Comparison of ENCODE assay signal across 8 cellular contexts in genomic region chr12:82383930-82384513, GRCh38. TPM values are rescaled to one million over a fixed set of nuclear protein-coding genes. Genes with fewer than 3 reads are reported as not detected.
DNase-seq lines count a peak whose midpoint lies in the region; ATAC-seq and TF ChIP-seq lines count a peak whose summit lies in the region.

No MANE protein-coding gene starts in this region.

- H3K27me3 Mint-ChIP-seq in glutamatergic neuron (ENCODE audit: unreplicated experiment), result no peaks in the 10 kb centered on the region

- no peak overlapping the region for H3K27ac Mint-ChIP-seq in glutamatergic neuron (ENCODE audit: unreplicated experiment)

- no peak overlapping the region for H3K4me3 ChIP-seq in effector memory CD4-positive, alpha-beta T cell (ENCODE audit: insufficient read depth, low read depth, low read length, poor library complexity, severe bottlenecking)
- H3K4me3 ChIP-seq in spleen, result no peak overlapping the region

- DNase-seq in GM10248 (ENCODE audit: extremely low spot score) (no peak), RPMI8226 (peak; percentile 17), glutamatergic neuron (no peak), spleen (no peak), retina (no peak)
- DNase-seq in effector memory CD4-positive, alpha-beta T cell, result no peak

- no peak overlapping the region for H3K27ac ChIP-seq in effector memory CD4-positive, alpha-beta T cell (ENCODE audit: insufficient read depth, low read length, poor library complexity, severe bottlenecking)
- no peak overlapping the region for H3K27ac ChIP-seq in spleen

- H3K4me1 ChIP-seq in effector memory CD4-positive, alpha-beta T cell (ENCODE audit: control insufficient read depth, insufficient read depth, low read length, poor library complexity, severe bottlenecking), result no peaks in the 10 kb centered on the region
- no peaks in the 10 kb centered on the region for H3K4me1 ChIP-seq in spleen

- peak; percentile 54 for TF ChIP-seq CTCF in GM10248 (IDR thresholded peaks at IDR 0.05; ENCODE audit: control extremely low read depth, extremely low read depth, low read depth, missing control alignments)
- TF ChIP-seq CTCF in glutamatergic neuron (IDR thresholded peaks at IDR 0.05; ENCODE audit: partially characterized antibody, unreplicated experiment), result peak; percentile 41
- no peak for TF ChIP-seq CTCF in spleen (IDR thresholded peaks at IDR 0.05 in 8 of 11, conservative IDR thresholded peaks at IDR 0.05 in 3 of 11)

- H3K27me3 ChIP-seq in effector memory CD4-positive, alpha-beta T cell (replicated peaks; ENCODE audit: control insufficient read depth, insufficient read depth, low read length, poor library complexity, severe bottlenecking), result no peaks in the 10 kb centered on the region
- no peaks in the 10 kb centered on the region for H3K27me3 ChIP-seq in spleen (replicated peaks in 1 of 7)

- TF ChIP-seq POLR2A in spleen (IDR thresholded peaks at IDR 0.05), result no peak

- H3K4me3 Mint-ChIP-seq in glutamatergic neuron (ENCODE audit: unreplicated experiment), result no peak overlapping the region

- H3K36me3 ChIP-seq in effector memory CD4-positive, alpha-beta T cell (ENCODE audit: control insufficient read depth, insufficient read depth, low read length), result no peaks in the 10 kb centered on the region
- peaks cover 0 to 19% (median 0%) of the 10 kb centered on the region in 6 donors for H3K36me3 ChIP-seq in spleen

- ATAC-seq in HG02885 (IDR thresholded peaks at IDR 0.05; ENCODE audit: poor library complexity, unreplicated experiment) (peak; percentile 52), GM18519 (IDR thresholded peaks at IDR 0.05; ENCODE audit: low FRiP score, unreplicated experiment) (no peak)

- H3K4me1 Mint-ChIP-seq in glutamatergic neuron (ENCODE audit: low read depth, unreplicated experiment), result no peaks in the 10 kb centered on the region

- no peaks in the 10 kb centered on the region for H3K36me3 Mint-ChIP-seq in glutamatergic neuron (ENCODE audit: unreplicated experiment)

- WGBS in spleen, 5 donors, result 81 to 95% (median 86%) methylated on average over 2 of the region's 2 CpGs

- no peaks in the 10 kb centered on the region for H3K9me3 Mint-ChIP-seq in glutamatergic neuron (ENCODE audit: unreplicated experiment)

- no peaks in the 10 kb centered on the region for H3K9me3 ChIP-seq in effector memory CD4-positive, alpha-beta T cell (ENCODE audit: control insufficient read depth, low read length)
- peaks cover 0 to 7% (median 0%) of the 10 kb centered on the region in 8 donors for H3K9me3 ChIP-seq in spleen

- POLR2A ChIA-PET in GM10248 (lab: Yijun Ruan, JAX), result no interaction called here

- CTCF ChIA-PET in GM10248 (lab: Yijun Ruan, JAX), result interaction anchor here (0.9 to 1.7 kb wide), 7 partner anchors 10 to 301 kb away, joined by 3 to 7 read pairs (median 5); partner anchors contain the start of genes CCDC59 and METTL25

- intact Hi-C loops in spleen (cut with DNase I; ENCODE audit: low total_unique reads), result no loop called here

RNA-seq across cellular contexts. Expression of gene METTL25, which starts 25.7 kb away (rescaled TPM):
- total RNA-seq in glutamatergic neuron (ENCODE audit: unreplicated experiment), result 9.8 TPM
- 10 to 100 TPM; 17.1 to 21.1 (median 18.2) TPM for total RNA-seq in spleen
- polyA plus RNA-seq in spleen, result 1 to 10 TPM; 6.2 to 9.6 (median 9.3) TPM

RNA-seq across cellular contexts. Expression of gene CCDC59, which starts 25.8 kb away (rescaled TPM):
- total RNA-seq in glutamatergic neuron (ENCODE audit: unreplicated experiment) (25.9 TPM), spleen (10 to 100 TPM; 28.0 to 55.1 (median 35.2) TPM)
- polyA plus RNA-seq in spleen, result 10 to 100 TPM; 47.0 to 59.0 (median 53.4) TPM

Comparison
In these comparisons a context has a peak if more than half of its experiments do, and no peak if none do; other contexts are left out.
1. CTCF ChIP-seq: peak in GM10248 (single experiment) and glutamatergic neuron (single experiment); none in spleen (0 of 11).